In the genomic region with DNA sequence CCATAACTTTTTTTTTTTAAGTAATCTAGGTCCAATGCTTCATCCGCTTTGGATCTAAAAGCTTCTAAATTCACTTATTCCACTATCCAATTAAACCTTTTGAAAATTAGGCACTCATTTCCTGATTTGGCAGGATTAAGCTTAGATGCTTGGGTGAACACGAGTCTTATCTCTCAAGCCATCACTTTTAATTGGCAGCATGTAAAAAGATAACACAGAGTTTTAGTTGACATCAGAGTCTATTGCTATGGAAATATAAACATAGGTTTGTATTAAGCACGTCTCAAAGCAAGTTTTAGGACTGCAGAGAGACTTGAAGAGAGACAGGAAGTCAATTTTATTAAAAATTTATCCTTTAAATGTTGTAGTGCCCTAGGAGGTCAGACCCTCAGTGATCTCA, we compare ENCODE assay signal across 25 cellular contexts. TPM values are rescaled to one million over a fixed set of nuclear protein-coding genes. Genes with fewer than 3 reads are reported as not detected.
DNase-seq lines count a peak whose midpoint lies in the region; ATAC-seq and TF ChIP-seq lines count a peak whose summit lies in the region.
"Had no signal": no experiment of that assay in that cellular context is flagged by ENCODE, and none has a peak within 500 bp of the region (broad histone marks: within the 10 kb centered on the region; RNA-seq: fewer than 3 reads in every experiment).

No MANE protein-coding gene starts in this region.

- no peak overlapping the region for H3K4me3 ChIP-seq in HEK293 (ENCODE audit: low read depth, low read length)
- H3K4me3 ChIP-seq in upper lobe of left lung = no peak overlapping the region
- no peak overlapping the region for H3K4me3 ChIP-seq in aorta (ENCODE audit: low read length in 2 of 2)
- H3K4me3 ChIP-seq: ascending aorta, colonic mucosa, GM12878, SJCRH30, tibial nerve had no signal

- H3K4me1 ChIP-seq in HEK293 (ENCODE audit: control insufficient read depth, insufficient read depth, low read length) = peaks cover 8% of the 10 kb centered on the region; the same call in 1 of the 2 replicates
- H3K4me1 ChIP-seq in upper lobe of left lung = peaks cover 0 to 13% (median 6%) of the 10 kb centered on the region in 4 donors
- H3K4me1 ChIP-seq in aorta (ENCODE audit: control insufficient read depth in 1 of 2, insufficient read depth in 2 of 2, low read length in 2 of 2) = peaks cover 0 to 5% of the 10 kb centered on the region in 2 donors
- H3K4me1 ChIP-seq: SJCRH30 had no signal

- CTCF ChIA-PET in HEK293 (lab: Yijun Ruan, JAX) = interaction anchor here (0.6 kb wide), 2 partner anchors 16 to 17 kb away, joined by 3 read pairs; no protein-coding TSS in a partner anchor

- peak; percentile 92 for DNase-seq in NCI-H82 treated with DMSO at 0.1 percent for 48 hours (lab: John Stamatoyannopoulos, UW; ENCODE audit: unreplicated experiment)
- DNase-seq in kidney tubule cell (ENCODE audit: low spot score) = peak; percentile 47
- no peak for DNase-seq in upper lobe of left lung
- DNase-seq in activated effector memory CD4-positive, alpha-beta T cell treated with Interleukin-2 at 50 U/mL for 16 hours = no peak
- DNase-seq in aorta = no peak
- DNase-seq in activated CD4-positive, alpha-beta T cell treated with anti-CD3 and anti-CD28 coated beads, Interleukin-2, amount 50 U/mL, for 4 hours = no peak
- DNase-seq: activated CD4-positive, alpha-beta T cell treated with anti-CD3 and anti-CD28 coated beads, Interleukin-2, amount 50 U/mL, for 1 hour; activated gamma-delta T cell treated with Interleukin-2 at 50 U/mL for 16 hours; activated naive CD8-positive, alpha-beta T cell treated with anti-CD3 and anti-CD28 coated beads, Interleukin-2, amount 10 ng/mL, durations not matched to agents 7 days and 5 days; activated T-cell treated with anti-CD3 and anti-CD28 coated beads, Interleukin-2, amount 50 U/mL, for 24 hours; colonic mucosa; effector CD8-positive, alpha-beta T cell; midbrain; naive thymus-derived CD8-positive, alpha-beta T cell; NCI-H1417 treated with DMSO at 0.1 percent for 48 hours; NCI-H2081; nucleus accumbens; SJCRH30; stimulated activated CD4-positive, alpha-beta T cell treated with anti-CD3 and anti-CD28 coated beads, Interleukin-15, amount 100 ng/mL, for 24 hours; stimulated activated CD4-positive, alpha-beta T cell treated with anti-CD3 and anti-CD28 coated beads, Interleukin-4, amount 100 ng/mL, for 4 hours had no signal

- no peak for ATAC-seq in upper lobe of left lung (ENCODE audit: low FRiP score in 2 of 2)
- no peak for ATAC-seq in aorta (ENCODE audit: low FRiP score)
- ATAC-seq: GM12878; naive thymus-derived CD8-positive, alpha-beta T cell; WTC11 had no signal

- TF ChIP-seq CTCF in HEK293 (tag by site-specific recombination; IDR thresholded peaks at IDR 0.05) (no peak), upper lobe of left lung (IDR thresholded peaks at IDR 0.05) (no peak)

- 36 to 58% methylated on average over 3 of the region's 3 CpGs for WGBS in upper lobe of left lung, 2 donors
- 31% methylated on average over 3 of the region's 3 CpGs for WGBS in aorta, 2 donors

- H3K27me3 ChIP-seq in upper lobe of left lung (no peaks in the 10 kb centered on the region), aorta (ENCODE audit: control insufficient read depth in 1 of 2, insufficient read depth in 2 of 2, low read length in 1 of 2) (no peaks in the 10 kb centered on the region)
- H3K27me3 ChIP-seq: ascending aorta, colonic mucosa, SJCRH30, tibial nerve had no signal

- H3K9me3 ChIP-seq in HEK293 (ENCODE audit: control insufficient read depth, insufficient read depth, low read depth, low read length) (no peaks in the 10 kb centered on the region), upper lobe of left lung (no peaks in the 10 kb centered on the region), aorta (ENCODE audit: control insufficient read depth, low read length) (no peaks in the 10 kb centered on the region)
- H3K9me3 ChIP-seq: ascending aorta, colonic mucosa, tibial nerve had no signal

- intact Hi-C loops in aorta (cut with DNase I) = loop anchor here in 1 of 2 donors (10.0 kb wide), 1 partner anchor 60 kb away; no protein-coding TSS in a partner anchor

- TF ChIP-seq EP300 in upper lobe of left lung (IDR thresholded peaks at IDR 0.05) = no peak

- POLR2A ChIA-PET in HEK293 (lab: Yijun Ruan, JAX) = no interaction called here

- H3K27ac ChIP-seq in HEK293 (ENCODE audit: extremely low read depth, low read depth, low read length) (no peak overlapping the region), upper lobe of left lung (no peak overlapping the region), aorta (ENCODE audit: low read depth in 1 of 2, low read length in 2 of 2) (no peak overlapping the region)
- H3K27ac ChIP-seq: ascending aorta, colonic mucosa, SJCRH30 had no signal

- H3K36me3 ChIP-seq in HEK293 (ENCODE audit: control insufficient read depth in 2 of 2, insufficient read depth in 1 of 2, low read length in 2 of 2) (no peaks in the 10 kb centered on the region), upper lobe of left lung (no peaks in the 10 kb centered on the region), aorta (ENCODE audit: control insufficient read depth in 1 of 2, insufficient read depth in 2 of 2, low read length in 1 of 2) (no peaks in the 10 kb centered on the region)
- H3K36me3 ChIP-seq: ascending aorta, colonic mucosa, SJCRH30, tibial nerve had no signal

- no peak for TF ChIP-seq POLR2A in upper lobe of left lung (IDR thresholded peaks at IDR 0.05)

TF ChIP-seq in HEK293, 187 proteins besides CTCF, POLR2A, EP300 and RAD21:
- TF ChIP-seq SP2 (tag by site-specific recombination; IDR thresholded peaks at IDR 0.05) (no peak), ZNF76 (tag by site-specific recombination; IDR thresholded peaks at IDR 0.05; ENCODE audit: borderline replicate concordance, low read depth) (no peak)
- TF ChIP-seq, protein P1, sequence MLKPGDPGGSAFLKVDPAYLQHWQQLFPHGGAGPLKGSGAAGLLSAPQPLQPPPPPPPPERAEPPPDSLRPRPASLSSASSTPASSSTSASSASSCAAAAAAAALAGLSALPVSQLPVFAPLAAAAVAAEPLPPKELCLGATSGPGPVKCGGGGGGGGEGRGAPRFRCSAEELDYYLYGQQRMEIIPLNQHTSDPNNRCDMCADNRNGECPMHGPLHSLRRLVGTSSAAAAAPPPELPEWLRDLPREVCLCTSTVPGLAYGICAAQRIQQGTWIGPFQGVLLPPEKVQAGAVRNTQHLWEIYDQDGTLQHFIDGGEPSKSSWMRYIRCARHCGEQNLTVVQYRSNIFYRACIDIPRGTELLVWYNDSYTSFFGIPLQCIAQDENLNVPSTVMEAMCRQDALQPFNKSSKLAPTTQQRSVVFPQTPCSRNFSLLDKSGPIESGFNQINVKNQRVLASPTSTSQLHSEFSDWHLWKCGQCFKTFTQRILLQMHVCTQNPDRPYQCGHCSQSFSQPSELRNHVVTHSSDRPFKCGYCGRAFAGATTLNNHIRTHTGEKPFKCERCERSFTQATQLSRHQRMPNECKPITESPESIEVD (tag by site-specific recombination; IDR thresholded peaks at IDR 0.05) = 0 out of 2 replicates have a peak, but pooled peaks have one; percentile 7

RNA-seq across cellular contexts. Expression of gene RBKS, which starts 5.6 kb away (rescaled TPM):
- total RNA-seq in upper lobe of left lung = 1 to 10 TPM; 2.9 to 5.4 (median 3.2) TPM
- total RNA-seq in aorta = 1 to 10 TPM; 4.4 to 4.7 TPM
- polyA plus RNA-seq in aorta = 1 to 10 TPM in 1 of 2 donors, under 1 TPM in 1; 0.90 to 6.5 TPM
- total RNA-seq: ascending aorta had no signal

RNA-seq across cellular contexts. Expression of gene BABAM2, which starts 6.0 kb away (rescaled TPM):
- total RNA-seq in upper lobe of left lung = 10 to 100 TPM; 23.0 to 44.0 (median 38.2) TPM
- 10 to 100 TPM; 52.3 to 53.8 TPM for total RNA-seq in aorta
- polyA plus RNA-seq in aorta = 10 to 100 TPM; 17.2 to 20.7 TPM

Comparison
In these comparisons a context has a peak if more than half of its experiments do, and no peak if none do; other contexts are left out.
1. DNase-seq: peak in NCI-H82 treated with DMSO at 0.1 percent for 48 hours (single experiment) and kidney tubule cell (single experiment); none in upper lobe of left lung (0 of 2), activated effector memory CD4-positive, alpha-beta T cell treated with Interleukin-2 at 50 U/mL for 16 hours (single experiment), aorta (0 of 2) and activated CD4-positive, alpha-beta T cell treated with anti-CD3 and anti-CD28 coated beads, Interleukin-2, amount 50 U/mL, for 4 hours (0 of 2).